9 cellular contexts compared by ENCODE assay signal in the genomic region with DNA sequence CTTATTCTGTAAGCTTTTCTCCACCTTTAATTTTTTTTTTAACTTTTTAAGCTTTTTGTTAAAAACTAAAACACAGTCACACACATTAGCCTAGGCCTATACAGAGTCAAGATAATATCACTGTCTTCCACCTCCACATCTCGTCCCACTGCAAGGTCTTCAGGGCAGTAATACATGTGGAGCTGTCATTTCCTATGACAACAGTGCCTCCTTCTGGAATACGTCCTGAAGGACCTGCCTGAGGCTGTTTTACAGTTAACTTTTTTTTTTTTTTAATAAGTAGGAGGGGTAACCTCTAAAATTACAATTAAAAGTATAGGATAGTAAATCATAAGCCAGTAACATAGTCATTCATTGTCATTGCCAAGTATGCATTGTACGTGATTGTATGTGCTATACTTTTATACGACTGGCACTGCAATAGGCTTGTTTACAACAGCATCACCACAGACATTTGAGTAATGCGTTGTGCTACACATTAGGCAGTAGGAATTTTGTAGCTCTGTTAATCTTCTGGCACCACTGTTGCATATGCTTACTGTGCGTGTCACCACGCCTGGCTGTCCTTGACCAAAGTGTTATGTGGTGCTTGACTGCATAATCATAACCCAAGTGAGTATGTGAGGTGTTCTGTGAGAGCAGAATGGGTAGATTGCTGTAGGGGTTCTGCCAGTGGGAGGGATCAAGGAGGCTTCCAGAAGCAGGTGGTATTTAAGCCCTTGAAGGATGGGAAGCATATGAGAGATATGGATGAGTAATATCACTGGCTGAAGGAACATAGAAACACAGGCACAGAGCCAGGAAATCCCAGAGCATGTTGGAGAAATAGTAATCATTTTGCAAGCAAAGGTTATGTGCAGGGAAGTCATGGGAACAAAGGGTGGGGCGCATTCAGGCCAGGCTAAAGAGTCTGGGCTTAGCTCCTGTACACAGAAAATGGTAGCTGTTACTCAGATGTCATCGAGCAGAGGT. TPM values are rescaled to one million over a fixed set of nuclear protein-coding genes. Genes with fewer than 3 reads are reported as not detected.
DNase-seq lines count a peak whose midpoint lies in the region; ATAC-seq and TF ChIP-seq lines count a peak whose summit lies in the region.
"Had no signal": no experiment of that assay in that cellular context is flagged by ENCODE, and none has a peak within 500 bp of the region (broad histone marks: within the 10 kb centered on the region; RNA-seq: fewer than 3 reads in every experiment).

No MANE protein-coding gene starts in this region.

- H3K27me3 Mint-ChIP-seq in natural killer cell treated with Interleukin-12 subunit alpha and Interleukin-12 subunit beta and Interleukin-15 and Interleukin-18, amount 100 ng/mL, for 72 hours = no peaks in the 10 kb centered on the region
- H3K27me3 Mint-ChIP-seq: activated naive CD8-positive, alpha-beta T cell had no signal

- ATAC-seq in natural killer cell treated with Interleukin-12 subunit alpha and Interleukin-12 subunit beta and Interleukin-15 and Interleukin-18, amount 100 ng/mL, for 72 hours = peak; percentile 75 to 80
- ATAC-seq in GM21619 (IDR thresholded peaks at IDR 0.05; ENCODE audit: unreplicated experiment) (no peak), HG03135 (IDR thresholded peaks at IDR 0.05; ENCODE audit: unreplicated experiment) (no peak)

- H3K9me3 ChIP-seq in colonic mucosa = no peaks in the 10 kb centered on the region

- no peaks in the 10 kb centered on the region for H3K27me3 ChIP-seq in colonic mucosa

- H3K36me3 ChIP-seq in colonic mucosa = no peaks in the 10 kb centered on the region

- H3K4me1 ChIP-seq in colonic mucosa = no peaks in the 10 kb centered on the region

- peaks cover 35% of the 10 kb centered on the region for H3K36me3 Mint-ChIP-seq in natural killer cell treated with Interleukin-12 subunit alpha and Interleukin-12 subunit beta and Interleukin-15 and Interleukin-18, amount 100 ng/mL, for 72 hours

- no peak overlapping the region for H3K9ac ChIP-seq in colonic mucosa (ENCODE audit: low read depth in 2 of 2, low read length in 2 of 2)

- peaks cover 35 to 52% of the 10 kb centered on the region in 2 donors for H3K4me1 Mint-ChIP-seq in natural killer cell treated with Interleukin-12 subunit alpha and Interleukin-12 subunit beta and Interleukin-15 and Interleukin-18, amount 100 ng/mL, for 72 hours (ENCODE audit: low read depth in 2 of 2)

- peak overlapping the region; percentile 53 to 60 for H3K27ac Mint-ChIP-seq in natural killer cell treated with Interleukin-12 subunit alpha and Interleukin-12 subunit beta and Interleukin-15 and Interleukin-18, amount 100 ng/mL, for 72 hours
- H3K27ac Mint-ChIP-seq: activated naive CD8-positive, alpha-beta T cell had no signal

- H3K9me3 Mint-ChIP-seq in natural killer cell treated with Interleukin-12 subunit alpha and Interleukin-12 subunit beta and Interleukin-15 and Interleukin-18, amount 100 ng/mL, for 72 hours = peaks cover 3% of the 10 kb centered on the region

- TF ChIP-seq CTCF in colonic mucosa (IDR thresholded peaks at IDR 0.05) = peak; percentile 49

- H3K4me3 Mint-ChIP-seq in natural killer cell treated with Interleukin-12 subunit alpha and Interleukin-12 subunit beta and Interleukin-15 and Interleukin-18, amount 100 ng/mL, for 72 hours = peak overlapping the region; percentile 65
- H3K4me3 Mint-ChIP-seq: activated naive CD8-positive, alpha-beta T cell had no signal

- DNase-seq in activated CD4-positive, alpha-beta T cell treated with anti-CD3 and anti-CD28 coated beads for 48 hours = peak; percentile 13
- no peak for DNase-seq in activated CD4-positive, alpha-beta T cell treated with anti-CD3 and anti-CD28 coated beads for 1 hour
- DNase-seq in NCI-H226 (peak; percentile 97), colonic mucosa (peak; percentile 70), hypothalamus (lab: John Stamatoyannopoulos, UW) (no peak)
- DNase-seq in natural killer cell treated with Interleukin-12 subunit alpha and Interleukin-12 subunit beta and Interleukin-15 and Interleukin-18, amount 100 ng/mL, for 72 hours (ENCODE audit: low spot score) = no peak

- intact Hi-C loops in colonic mucosa (cut with DNase I) = loop anchor here (10.0 kb wide), 1 partner anchor 187 kb away; no protein-coding TSS in a partner anchor

- H3K4me3 ChIP-seq in colonic mucosa = no peak overlapping the region

- peak overlapping the region; percentile 19 for H3K27ac ChIP-seq in colonic mucosa

RNA-seq across cellular contexts. Expression of a gene that starts 18.3 kb away (rescaled TPM):
- 10 to 100 TPM; 30.7 to 40.1 TPM for total RNA-seq in colonic mucosa
- 10 to 100 TPM; 31.3 to 39.3 TPM for total RNA-seq in natural killer cell treated with Interleukin-12 subunit alpha and Interleukin-12 subunit beta and Interleukin-15 and Interleukin-18, amount 100 ng/mL, for 72 hours

Comparison
In these comparisons a context has a peak if more than half of its experiments do, and no peak if none do; other contexts are left out.
1. DNase-seq: peak in activated CD4-positive, alpha-beta T cell treated with anti-CD3 and anti-CD28 coated beads for 48 hours (single experiment), NCI-H226 (single experiment) and colonic mucosa (single experiment); none in activated CD4-positive, alpha-beta T cell treated with anti-CD3 and anti-CD28 coated beads for 1 hour (single experiment), natural killer cell treated with Interleukin-12 subunit alpha and Interleukin-12 subunit beta and Interleukin-15 and Interleukin-18, amount 100 ng/mL, for 72 hours (single experiment) and hypothalamus (0 of 51).
2. ATAC-seq: peak in natural killer cell treated with Interleukin-12 subunit alpha and Interleukin-12 subunit beta and Interleukin-15 and Interleukin-18, amount 100 ng/mL, for 72 hours (2 of 2); none in GM21619 (single experiment) and HG03135 (single experiment).